Comparison of ENCODE assay signal across 20 cellular contexts in genomic region chr11:75775056-75775455, GRCh38. TPM values are rescaled to one million over a fixed set of nuclear protein-coding genes. Genes with fewer than 3 reads are reported as not detected.
"Had no signal": no experiment of that assay in that cellular context is flagged by ENCODE, and none has a peak within 500 bp of the region (broad histone marks: within the 10 kb centered on the region; RNA-seq: fewer than 3 reads in every experiment).

No MANE protein-coding gene starts in this region.

- FAIRE-seq: astrocyte, bronchial epithelial cell had no signal

- H3K36me3 ChIP-seq: gastroesophageal sphincter, heart right ventricle, ovary, tibial nerve, uterus had no signal

- H3K9me3 ChIP-seq: gastroesophageal sphincter, heart right ventricle, ovary, tibial nerve, uterus had no signal

- H3K9me3 Mint-ChIP-seq: activated naive CD4-positive, alpha-beta T cell treated with anti-CD3 and anti-CD28 coated beads for 36 hours; activated T-helper 17 cell treated with anti-CD3 and anti-CD28 coated beads, Interleukin-2, amount 50 U/mL, for 72 hours; nephron progenitor cell had no signal

- H3K4me3 Mint-ChIP-seq: activated naive CD4-positive, alpha-beta T cell treated with anti-CD3 and anti-CD28 coated beads for 36 hours; activated T-helper 17 cell treated with anti-CD3 and anti-CD28 coated beads, Interleukin-2, amount 50 U/mL, for 72 hours; nephron progenitor cell had no signal

- H3K27ac ChIP-seq: dorsolateral prefrontal cortex, gastroesophageal sphincter, ovary, tibial nerve, uterus had no signal

- H3K4me3 ChIP-seq: dorsolateral prefrontal cortex, gastroesophageal sphincter, heart right ventricle, ovary, tibial nerve, uterus had no signal

- H3K4me1 ChIP-seq: gastroesophageal sphincter, tibial nerve, uterus had no signal

- ATAC-seq: activated T-helper 17 cell treated with anti-CD3 and anti-CD28 coated beads, Interleukin-2, amount 50 U/mL, for 72 hours; gastroesophageal sphincter; heart right ventricle; left ventricle myocardium superior had no signal

- DNase-seq: activated CD4-positive, alpha-beta T cell treated with anti-CD3 and anti-CD28 coated beads, Interleukin-2, amount 50 U/mL, for 4 hours; activated CD4-positive, CD25-positive, alpha-beta regulatory T cell treated with anti-CD3 and anti-CD28 coated beads, Interleukin-2, amount 50 U/mL, for 72 hours; activated naive CD4-positive, alpha-beta T cell treated with anti-CD3 and anti-CD28 coated beads for 36 hours; dorsolateral prefrontal cortex; erythroblast; heart right ventricle; left ventricle myocardium superior; mesendoderm; nephron progenitor cell; stimulated activated CD4-positive, alpha-beta T cell treated with anti-CD3 and anti-CD28 coated beads, Interleukin-12 subunit alpha, Interleukin-12 subunit beta, amount 100 ng/mL, for 4 hours; stimulated activated naive CD4-positive, alpha-beta T cell; substantia nigra; uterus had no signal

- H3K27me3 Mint-ChIP-seq: activated T-helper 17 cell treated with anti-CD3 and anti-CD28 coated beads, Interleukin-2, amount 50 U/mL, for 72 hours had no signal

- H3K27me3 ChIP-seq: dorsolateral prefrontal cortex, gastroesophageal sphincter, heart right ventricle, ovary, tibial nerve, uterus had no signal

- H3K27ac Mint-ChIP-seq: activated naive CD4-positive, alpha-beta T cell treated with anti-CD3 and anti-CD28 coated beads for 36 hours; nephron progenitor cell had no signal

RNA-seq across cellular contexts. Expression of gene MOGAT2, which starts 57.4 kb away (rescaled TPM):
- total RNA-seq: activated naive CD4-positive, alpha-beta T cell treated with anti-CD3 and anti-CD28 coated beads for 36 hours; activated T-helper 17 cell treated with anti-CD3 and anti-CD28 coated beads, Interleukin-2, amount 50 U/mL, for 72 hours; astrocyte; bronchial epithelial cell; kidney epithelial cell; tibial nerve had no signal
- polyA plus RNA-seq: heart right ventricle, ovary had no signal
